ENCODE assay signal across 29 cellular contexts in the genomic region with DNA sequence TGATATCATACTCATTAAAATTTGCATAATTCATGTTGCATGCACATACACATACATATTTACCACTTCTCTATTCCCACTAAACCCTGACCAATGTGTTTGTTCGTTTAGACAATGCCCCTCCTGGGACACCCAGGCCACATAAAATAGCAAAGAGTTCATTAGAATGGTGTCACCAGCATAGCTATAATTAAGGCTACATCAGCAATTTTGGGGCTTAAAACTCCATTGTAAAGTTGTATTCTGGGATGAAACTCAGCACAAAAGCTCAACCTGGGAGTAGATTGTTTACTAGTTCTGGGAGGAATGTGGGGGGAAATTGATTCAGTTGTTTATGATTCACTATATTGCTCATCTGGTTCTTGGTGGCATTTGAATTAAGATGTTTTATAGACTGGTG.
"Had no signal": no experiment of that assay in that cellular context is flagged by ENCODE, and none has a peak within 500 bp of the region (broad histone marks: within the 10 kb centered on the region; RNA-seq: fewer than 3 reads in every experiment).

No MANE protein-coding gene starts in this region.

- H3K36me3 Mint-ChIP-seq: stimulated activated effector memory CD8-positive, alpha-beta T cell treated with anti-CD3 and anti-CD28 coated beads, Interleukin-12 subunit alpha, Interleukin-12 subunit beta, amount 100 ng/mL, for 72 hours; stimulated activated memory B cell treated with anti-CD40 and anti-IgM and Interleukin-4, amounts not matched to agents 10 μg/mL and 1 μg/mL and 100 μg/mL, for 72 hours; stimulated activated naive B cell treated with anti-CD40 and anti-IgM and Interleukin-4, amounts not matched to agents 10 μg/mL and 1 μg/mL and 100 μg/mL, for 72 hours had no signal

- H3K4me1 Mint-ChIP-seq: stimulated activated effector memory CD8-positive, alpha-beta T cell treated with anti-CD3 and anti-CD28 coated beads, Interleukin-12 subunit alpha, Interleukin-12 subunit beta, amount 100 ng/mL, for 72 hours; stimulated activated memory B cell treated with anti-CD40 and anti-IgM and Interleukin-4, amounts not matched to agents 10 μg/mL and 1 μg/mL and 100 μg/mL, for 72 hours; stimulated activated naive B cell treated with anti-CD40 and anti-IgM and Interleukin-4, amounts not matched to agents 10 μg/mL and 1 μg/mL and 100 μg/mL, for 72 hours; stimulated activated naive CD8-positive, alpha-beta T cell treated with anti-CD3 and anti-CD28 coated beads, Interleukin-15, amount 100 ng/mL, for 72 hours had no signal

- H3K27ac Mint-ChIP-seq: stimulated activated effector memory CD8-positive, alpha-beta T cell treated with anti-CD3 and anti-CD28 coated beads, Interleukin-12 subunit alpha, Interleukin-12 subunit beta, amount 100 ng/mL, for 72 hours; stimulated activated memory B cell treated with anti-CD40 and anti-IgM and Interleukin-4, amounts not matched to agents 10 μg/mL and 1 μg/mL and 100 μg/mL, for 72 hours; stimulated activated naive B cell treated with anti-CD40 and anti-IgM and Interleukin-4, amounts not matched to agents 10 μg/mL and 1 μg/mL and 100 μg/mL, for 72 hours; stimulated activated naive CD8-positive, alpha-beta T cell treated with anti-CD3 and anti-CD28 coated beads, Interleukin-15, Interleukin-2, amounts not matched to agents 100 ng/mL and 50 ng/mL, for 24 hours; type B pancreatic cell had no signal

- ATAC-seq: stimulated activated effector memory CD8-positive, alpha-beta T cell treated with anti-CD3 and anti-CD28 coated beads, Interleukin-12 subunit alpha, Interleukin-12 subunit beta, amount 100 ng/mL, for 72 hours; stimulated activated memory B cell treated with anti-CD40 and anti-IgM and Interleukin-4, amounts not matched to agents 10 μg/mL and 1 μg/mL and 100 μg/mL, for 72 hours; stimulated activated naive B cell treated with anti-CD40 and anti-IgM and Interleukin-4, amounts not matched to agents 10 μg/mL and 1 μg/mL and 100 μg/mL, for 72 hours; stimulated activated naive CD8-positive, alpha-beta T cell treated with anti-CD3 and anti-CD28 coated beads, Interleukin-15, amount 100 ng/mL, for 72 hours; stimulated activated naive CD8-positive, alpha-beta T cell treated with anti-CD3 and anti-CD28 coated beads, Interleukin-15, Interleukin-2, amounts not matched to agents 100 U/mL and 50 U/mL, for 24 hours; upper lobe of right lung had no signal

- H3K27me3 ChIP-seq: stomach, suprapubic skin, testis, thyroid gland, tibial artery, tibial nerve, transverse colon, upper lobe of left lung, upper lobe of right lung, uterus, vagina had no signal

- H3K27ac ChIP-seq: stomach, suprapubic skin, testis, thoracic aorta, thyroid gland, tibial artery, tibial nerve, transverse colon, upper lobe of left lung, upper lobe of right lung, uterus, vagina had no signal

- H3K36me3 ChIP-seq: stomach, suprapubic skin, thoracic aorta, thyroid gland, tibial artery, tibial nerve, transverse colon, upper lobe of left lung, upper lobe of right lung, uterus, vagina had no signal

- H3K4me1 ChIP-seq: stomach, suprapubic skin, testis, thyroid gland, tibial artery, tibial nerve, transverse colon, upper lobe of left lung, upper lobe of right lung, uterus, vagina had no signal

- H3K9me3 ChIP-seq: suprapubic skin, testis, thoracic aorta, thyroid gland, uterus, vagina had no signal

- H3K4me3 ChIP-seq: stomach, suprapubic skin, testis, thoracic aorta, thyroid gland, tibial artery, tibial nerve, transverse colon, upper lobe of left lung, upper lobe of right lung, uterus, vagina had no signal

- H3K4me3 Mint-ChIP-seq: stimulated activated effector memory CD8-positive, alpha-beta T cell treated with anti-CD3 and anti-CD28 coated beads, Interleukin-12 subunit alpha, Interleukin-12 subunit beta, amount 100 ng/mL, for 72 hours; stimulated activated memory B cell treated with anti-CD40 and anti-IgM and Interleukin-4, amounts not matched to agents 10 μg/mL and 1 μg/mL and 100 μg/mL, for 72 hours; stimulated activated naive B cell treated with anti-CD40 and anti-IgM and Interleukin-4, amounts not matched to agents 10 μg/mL and 1 μg/mL and 100 μg/mL, for 72 hours; stimulated activated naive CD8-positive, alpha-beta T cell treated with anti-CD3 and anti-CD28 coated beads, Interleukin-15, amount 100 ng/mL, for 72 hours; stimulated activated naive CD8-positive, alpha-beta T cell treated with anti-CD3 and anti-CD28 coated beads, Interleukin-15, Interleukin-2, amounts not matched to agents 100 ng/mL and 50 ng/mL, for 24 hours; type B pancreatic cell had no signal

- FAIRE-seq: urothelium cell line had no signal

- H3K27me3 Mint-ChIP-seq: stimulated activated memory B cell treated with anti-CD40 and anti-IgM and Interleukin-4, amounts not matched to agents 10 μg/mL and 1 μg/mL and 100 μg/mL, for 72 hours; stimulated activated naive B cell treated with anti-CD40 and anti-IgM and Interleukin-4, amounts not matched to agents 10 μg/mL and 1 μg/mL and 100 μg/mL, for 72 hours; stimulated activated naive CD8-positive, alpha-beta T cell treated with anti-CD3 and anti-CD28 coated beads, Interleukin-15, amount 100 ng/mL, for 72 hours; stimulated activated naive CD8-positive, alpha-beta T cell treated with anti-CD3 and anti-CD28 coated beads, Interleukin-15, Interleukin-2, amounts not matched to agents 100 ng/mL and 50 ng/mL, for 24 hours had no signal

- DNase-seq: stimulated activated CD4-positive, alpha-beta T cell treated with anti-CD3 and anti-CD28 coated beads, Interleukin-2, amount 100 ng/mL, for 48 hours; stimulated activated CD4-positive, alpha-beta T cell treated with anti-CD3 and anti-CD28 coated beads, Interleukin-4, amount 100 ng/mL, for 1 hour; stimulated activated CD4-positive, alpha-beta T cell treated with anti-CD3 and anti-CD28 coated beads, Interleukin-4, amount 100 ng/mL, for 24 hours; stimulated activated CD4-positive, alpha-beta T cell treated with anti-CD3 and anti-CD28 coated beads, Interleukin-4, amount 100 ng/mL, for 4 hours; stimulated activated CD8-positive, alpha-beta memory T cell treated with anti-CD3 and anti-CD28 coated beads, Interleukin-4, amount 100 ng/mL, for 48 hours; stimulated activated naive B cell treated with anti-CD40 and anti-IgM and Interleukin-4, amounts not matched to agents 10 μg/mL and 1 μg/mL and 100 μg/mL, for 72 hours; stimulated activated naive CD4-positive, alpha-beta T cell; stimulated activated naive CD4-positive, alpha-beta T cell treated with Interleukin-2 at 50 U/mL for 16 hours; stimulated activated naive CD8-positive, alpha-beta T cell treated with anti-CD3 and anti-CD28 coated beads, Interleukin-15, amount 100 ng/mL, for 72 hours; stimulated activated naive CD8-positive, alpha-beta T cell treated with anti-CD3 and anti-CD28 coated beads, Interleukin-15, Interleukin-2, amounts not matched to agents 100 U/mL and 50 U/mL, for 24 hours; stomach; substantia nigra; testis; thyroid gland; tibial artery; transverse colon; trophoblast cell; upper lobe of left lung; upper lobe of right lung; uterus had no signal
